In genomic region chr11:44095506-44096359, GRCh38 we compare ENCODE assay signal across 7 cellular contexts. TPM values are rescaled to one million over a fixed set of nuclear protein-coding genes. Genes with fewer than 3 reads are reported as not detected.
DNase-seq lines count a peak whose midpoint lies in the region; ATAC-seq, FAIRE-seq and TF ChIP-seq lines count a peak whose summit lies in the region.

Gene EXT2, plus strand, starts transcription at chr11:44095678. Its CDS starts 12,035 bp downstream, at chr11:44107713.

- H3K9me3 ChIP-seq in hepatocyte (ENCODE audit: low read depth), result no peaks in the 10 kb centered on the region

- TF ChIP-seq CTCF in astrocyte of the cerebellum (IDR thresholded peaks at IDR 0.05; ENCODE audit: low read depth, low read length, missing control alignments), result peak; percentile 90
- TF ChIP-seq CTCF in hepatocyte (IDR thresholded peaks at IDR 0.05; ENCODE audit: poor library complexity), result peak; percentile 84
- TF ChIP-seq CTCF in retinal pigment epithelial cell (conservative IDR thresholded peaks at IDR 0.05; ENCODE audit: low read depth, low read length), result peak; percentile 87

- peak within 1 kb of the TSS; percentile 95 for H2AFZ ChIP-seq in hepatocyte

- under 1% methylated on average over 64 of the region's 83 CpGs for WGBS in hepatocyte (ENCODE audit: low lambda C conversion rate, missing lambda C conversion rate)

- in situ Hi-C loops in astrocyte of the cerebellum (cut with HindIII; ENCODE audit: low sequenced_read_pairs), result no loop called here

- FAIRE-seq in GM18507 (lab: Jason Lieb, UNC), result peak; percentile 80

- peak within 1 kb of the TSS; percentile 99 for H3K4me2 ChIP-seq in hepatocyte

- H3K9me2 ChIP-seq in hepatocyte (replicated peaks; ENCODE audit: insufficient read depth), result no peaks in the 10 kb centered on the region

- H3K4me3 ChIP-seq in astrocyte of the cerebellum (ENCODE audit: low read depth, low read length), result peak within 1 kb of the TSS; percentile 55
- peak within 1 kb of the TSS; percentile 99 for H3K4me3 ChIP-seq in hepatocyte
- H3K4me3 ChIP-seq in retinal pigment epithelial cell (ENCODE audit: low read length), result peak within 1 kb of the TSS; percentile 75

- H3K4me1 ChIP-seq in hepatocyte (ENCODE audit: insufficient read depth), result peaks cover 7% of the 10 kb centered on the region

- peaks cover 13% of the 10 kb centered on the region for H4K20me1 ChIP-seq in hepatocyte (ENCODE audit: insufficient read depth, poor library complexity, severe bottlenecking)

- peak; percentile 92 for DNase-seq in GM18507 (ENCODE audit: extremely low spot score, insufficient read length, low read depth)
- peak; percentile 66 to 77 for DNase-seq in NCI-H187 (lab: John Stamatoyannopoulos, UW)
- DNase-seq in T-helper 22 cell (ENCODE audit: low read depth), result peak; percentile 70
- peak; percentile 61 for DNase-seq in astrocyte of the cerebellum (ENCODE audit: low read depth)
- peak; percentile 95 for DNase-seq in hepatocyte (ENCODE audit: low spot score)
- DNase-seq in retinal pigment epithelial cell (ENCODE audit: low read depth), result peak; percentile 38

- H3K36me3 ChIP-seq in hepatocyte (replicated peaks; ENCODE audit: insufficient read depth, low read depth), result no peaks in the 10 kb centered on the region

- peaks cover 49% of the 10 kb centered on the region for H3K79me2 ChIP-seq in hepatocyte

- peak; percentile 91 for ATAC-seq in HG02943 (IDR thresholded peaks at IDR 0.05; ENCODE audit: low read depth, unreplicated experiment)

- H3K27me3 ChIP-seq in hepatocyte, result no peaks in the 10 kb centered on the region

- peak within 1 kb of the TSS; percentile 86 for H3K27ac ChIP-seq in hepatocyte

RNA-seq across cellular contexts. Expression of gene EXT2, which starts in this region (rescaled TPM):
- total RNA-seq in hepatocyte, result 95.8 and 107 TPM in 2 replicates
- 71.5 and 80.6 TPM in 2 replicates for polyA plus RNA-seq in hepatocyte

Comparison
In these comparisons a context has a peak if more than half of its experiments do, and no peak if none do; other contexts are left out.
1. Peak in every context shown above with its lines: DNase-seq, ATAC-seq, H3K4me3 ChIP-seq and H3K27ac ChIP-seq.
2. DNase-seq: peak in every context shown above with its lines; median percentile 95 in hepatocyte; 92 in GM18507; 72 in NCI-H187; 70 in T-helper 22 cell; 61 in astrocyte of the cerebellum; 38 in retinal pigment epithelial cell.